In genomic region chr5:111685969-111686368, GRCh38 we compare ENCODE assay signal across 10 cellular contexts.
DNase-seq lines count a peak whose midpoint lies in the region; ATAC-seq and TF ChIP-seq lines count a peak whose summit lies in the region.
"Had no signal": no experiment of that assay in that cellular context is flagged by ENCODE, and none has a peak within 500 bp of the region (broad histone marks: within the 10 kb centered on the region; RNA-seq: fewer than 3 reads in every experiment).

No MANE protein-coding gene starts in this region.

- H3K27me3 Mint-ChIP-seq in mesothelial cell of epicardium (ENCODE audit: low read depth), result no peaks in the 10 kb centered on the region

- peaks cover 3% of the 10 kb centered on the region for H3K36me3 Mint-ChIP-seq in mesothelial cell of epicardium

- ATAC-seq in left colon (peak; percentile 64), GM18861 (IDR thresholded peaks at IDR 0.05; ENCODE audit: unreplicated experiment) (no peak)

- H3K27me3 ChIP-seq in dorsolateral prefrontal cortex, result no peaks in the 10 kb centered on the region

- TF ChIP-seq CTCF in GM12873 (IDR thresholded peaks at IDR 0.05; ENCODE audit: insufficient read depth, low read depth, low read length, missing control alignments), result peak; percentile 37
- TF ChIP-seq CTCF in HEK293 (tag by site-specific recombination; IDR thresholded peaks at IDR 0.05), result no peak
- TF ChIP-seq CTCF in mesothelial cell of epicardium (IDR thresholded peaks at IDR 0.05; ENCODE audit: unreplicated experiment), result no peak
- TF ChIP-seq CTCF in dorsolateral prefrontal cortex (IDR thresholded peaks at IDR 0.05 in 54 of 56, conservative IDR thresholded peaks at IDR 0.05 in 2 of 56; ENCODE audit: low read depth in 1 of 56, partially characterized antibody in 56 of 56), result no peak

- intact Hi-C loops in left colon (cut with DNase I, micrococcal nuclease), result no loop called here
- intact Hi-C loops in dorsolateral prefrontal cortex (cut with DNase I), result no loop called here

- H3K4me1 Mint-ChIP-seq in mesothelial cell of epicardium, result peaks cover 27% of the 10 kb centered on the region

- H3K27ac ChIP-seq in HEK293 (ENCODE audit: extremely low read depth, low read depth, low read length) (no peak overlapping the region), dorsolateral prefrontal cortex (no peak overlapping the region)
- H3K27ac ChIP-seq: epithelial cell of prostate had no signal

- H3K27ac Mint-ChIP-seq in mesothelial cell of epicardium, result no peak overlapping the region

- DNase-seq in NCI-H748 treated with DMSO at 0.1 percent for 48 hours (lab: John Stamatoyannopoulos, UW), result peak; percentile 35
- no peak for DNase-seq in left colon
- no peak for DNase-seq in mesothelial cell of epicardium (ENCODE audit: low spot score in 2 of 2, unreplicated experiment in 2 of 2)
- DNase-seq in dorsolateral prefrontal cortex, result no peak
- no peak for DNase-seq in epidermal melanocyte (ENCODE audit: insufficient read length, low spot score)
- DNase-seq: activated naive CD4-positive, alpha-beta T cell had no signal

- no peak overlapping the region for H3K4me3 ChIP-seq in HEK293 (ENCODE audit: low read depth, low read length)
- no peak overlapping the region for H3K4me3 ChIP-seq in dorsolateral prefrontal cortex

- H3K9me3 Mint-ChIP-seq in mesothelial cell of epicardium, result peaks cover 10% of the 10 kb centered on the region

- H3K9me3 ChIP-seq in HEK293 (ENCODE audit: control insufficient read depth, insufficient read depth, low read depth, low read length), result no peaks in the 10 kb centered on the region

- no peaks in the 10 kb centered on the region for H3K36me3 ChIP-seq in HEK293 (ENCODE audit: control insufficient read depth in 2 of 2, insufficient read depth in 1 of 2, low read length in 2 of 2)

- peaks cover 5% of the 10 kb centered on the region for H3K4me1 ChIP-seq in HEK293 (ENCODE audit: control insufficient read depth, insufficient read depth, low read length)

- H3K4me3 Mint-ChIP-seq in mesothelial cell of epicardium, result no peak overlapping the region

- CTCF ChIA-PET in HEK293 (lab: Yijun Ruan, JAX), result interaction anchor here (0.6 to 1.7 kb wide), 17 partner anchors 8 to 812 kb away, joined by 3 to 7 read pairs (median 4); no protein-coding TSS in a partner anchor

- POLR2A ChIA-PET in HEK293 (lab: Yijun Ruan, JAX), result no interaction called here

TF ChIP-seq in HEK293, 187 proteins besides CTCF, POLR2A, EP300 and RAD21:
- TF ChIP-seq, protein P1, sequence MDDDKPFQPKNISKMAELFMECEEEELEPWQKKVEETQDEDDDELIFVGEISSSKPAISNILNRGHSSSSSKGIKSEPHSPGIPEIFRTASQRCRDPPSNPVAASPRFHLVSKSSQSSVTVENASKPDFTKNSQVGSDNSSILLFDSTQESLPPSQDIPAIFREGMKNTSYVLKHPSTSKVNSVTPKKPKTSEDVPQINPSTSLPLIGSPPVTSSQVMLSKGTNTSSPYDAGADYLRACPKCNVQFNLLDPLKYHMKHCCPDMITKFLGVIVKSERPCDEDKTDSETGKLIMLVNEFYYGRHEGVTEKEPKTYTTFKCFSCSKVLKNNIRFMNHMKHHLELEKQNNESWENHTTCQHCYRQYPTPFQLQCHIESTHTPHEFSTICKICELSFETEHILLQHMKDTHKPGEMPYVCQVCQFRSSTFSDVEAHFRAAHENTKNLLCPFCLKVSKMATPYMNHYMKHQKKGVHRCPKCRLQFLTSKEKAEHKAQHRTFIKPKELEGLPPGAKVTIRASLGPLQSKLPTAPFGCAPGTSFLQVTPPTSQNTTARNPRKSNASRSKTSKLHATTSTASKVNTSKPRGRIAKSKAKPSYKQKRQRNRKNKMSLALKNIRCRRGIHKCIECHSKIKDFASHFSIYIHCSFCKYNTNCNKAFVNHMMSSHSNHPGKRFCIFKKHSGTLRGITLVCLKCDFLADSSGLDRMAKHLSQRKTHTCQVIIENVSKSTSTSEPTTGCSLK (tag by site-specific recombination; IDR thresholded peaks at IDR 0.05), result no peak
- TF ChIP-seq ZNF521 (tag by site-specific recombination; IDR thresholded peaks at IDR 0.05), result no peak
- TF ChIP-seq, protein P2, sequence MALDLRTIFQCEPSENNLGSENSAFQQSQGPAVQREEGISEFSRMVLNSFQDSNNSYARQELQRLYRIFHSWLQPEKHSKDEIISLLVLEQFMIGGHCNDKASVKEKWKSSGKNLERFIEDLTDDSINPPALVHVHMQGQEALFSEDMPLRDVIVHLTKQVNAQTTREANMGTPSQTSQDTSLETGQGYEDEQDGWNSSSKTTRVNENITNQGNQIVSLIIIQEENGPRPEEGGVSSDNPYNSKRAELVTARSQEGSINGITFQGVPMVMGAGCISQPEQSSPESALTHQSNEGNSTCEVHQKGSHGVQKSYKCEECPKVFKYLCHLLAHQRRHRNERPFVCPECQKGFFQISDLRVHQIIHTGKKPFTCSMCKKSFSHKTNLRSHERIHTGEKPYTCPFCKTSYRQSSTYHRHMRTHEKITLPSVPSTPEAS (tag by site-specific recombination; IDR thresholded peaks at IDR 0.05), result no peak
- peak; percentile 41 for TF ChIP-seq ZNF654 (tag by site-specific recombination; IDR thresholded peaks at IDR 0.05; ENCODE audit: low read depth)
